ENCODE assay signal across 8 cellular contexts in the genomic region with DNA sequence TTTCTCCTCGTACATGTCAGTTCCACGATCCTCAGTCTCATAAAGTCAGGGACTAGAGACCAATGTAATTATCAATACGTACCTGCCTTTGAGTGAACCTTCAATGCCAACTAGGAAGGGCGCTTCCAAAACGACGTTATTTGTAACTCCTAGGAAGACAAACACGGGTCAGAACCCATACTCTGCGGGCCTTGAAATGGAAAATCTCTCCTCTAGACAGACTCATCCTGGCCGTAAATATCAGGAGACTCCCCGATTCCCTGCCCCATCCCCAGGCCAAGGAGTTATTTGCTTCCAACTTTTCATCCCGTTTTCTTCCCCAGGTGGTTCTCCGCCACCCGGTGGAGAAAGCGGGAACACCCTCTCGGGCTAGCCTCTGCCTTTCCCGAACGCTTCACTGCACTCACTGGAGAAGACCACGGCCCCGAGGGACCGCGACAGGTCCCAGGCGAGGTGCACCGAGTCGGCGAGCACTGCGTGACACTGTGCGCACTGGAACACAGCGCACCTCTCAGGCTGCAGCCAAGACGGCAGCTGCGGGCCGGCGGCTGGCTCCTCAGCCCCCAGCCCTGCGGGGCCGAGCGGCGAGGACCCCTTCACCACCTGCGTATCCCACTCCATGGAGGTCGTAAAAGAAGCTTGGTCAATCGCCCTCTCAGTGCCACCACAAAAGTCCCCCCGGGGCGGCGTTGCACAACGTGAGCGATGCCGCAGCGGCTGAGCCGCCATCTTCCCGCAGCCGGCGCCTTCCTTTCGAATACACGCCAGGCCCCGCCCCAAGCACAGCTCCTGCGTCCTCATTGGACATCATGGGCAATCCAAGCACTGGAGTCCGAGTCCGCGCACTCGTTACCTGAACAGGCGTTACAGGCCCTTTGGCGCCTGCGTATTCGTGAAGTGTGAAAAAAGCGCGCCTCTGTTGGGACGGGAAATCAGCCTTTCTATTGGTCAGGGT. TPM values are rescaled to one million over a fixed set of nuclear protein-coding genes. Genes with fewer than 3 reads are reported as not detected.
DNase-seq lines count a peak whose midpoint lies in the region; ATAC-seq and TF ChIP-seq lines count a peak whose summit lies in the region.

A gene (minus strand): TSS at position 759 of the 955 bp plus-strand sequence. CDS start 30 bp downstream, at position 729.

- ATAC-seq in GM19035 (IDR thresholded peaks at IDR 0.05; ENCODE audit: unreplicated experiment) (peak; percentile 90), HG03354 (IDR thresholded peaks at IDR 0.05; ENCODE audit: poor library complexity, severe bottlenecking, unreplicated experiment) (peak; percentile 87)
- peak; percentile 97 to 98 for ATAC-seq in activated CD4-positive, CD25-positive, alpha-beta regulatory T cell treated with anti-CD3 and anti-CD28 coated beads, Interleukin-2, amount 50 U/mL, for 24 hours

- DNase-seq in AML-193 (lab: John Stamatoyannopoulos, UW) (peak; percentile 99 to 100), NCI-H446 (lab: John Stamatoyannopoulos, UW) (peak; percentile 96 to 99), cerebellum (ENCODE audit: low spot score) (peak; percentile 99), kidney epithelial cell (ENCODE audit: low read depth) (peak; percentile 97)
- peak; percentile 92 to 93 for DNase-seq in stimulated activated CD4-positive, alpha-beta T cell treated with anti-CD3 and anti-CD28 coated beads, Interleukin-1b, Interleukin-23, amount 100 ng/mL, for 1 hour (ENCODE audit: low read depth in 2 of 2)

- H3K4me3 ChIP-seq in kidney epithelial cell (ENCODE audit: low read depth, low read length), result peak within 1 kb of the TSS; percentile 90

- TF ChIP-seq CTCF in kidney epithelial cell (IDR thresholded peaks at IDR 0.05; ENCODE audit: insufficient read depth, low read length, poor library complexity, severe bottlenecking), result peak; percentile 76

- no peaks in the 10 kb centered on the region for H3K27me3 ChIP-seq in kidney epithelial cell (ENCODE audit: control insufficient read depth, insufficient read depth, low read length)

- no peaks in the 10 kb centered on the region for H3K36me3 ChIP-seq in kidney epithelial cell (ENCODE audit: control insufficient read depth, insufficient read depth, low read length)

RNA-seq across cellular contexts. Expression of the gene that starts here (rescaled TPM):
- total RNA-seq in cerebellum (4.6 TPM), kidney epithelial cell (2.7 and 4.4 TPM in 2 replicates)

Comparison
In these comparisons a context has a peak if more than half of its experiments do, and no peak if none do; other contexts are left out.
1. Peak in every context shown above with its lines: DNase-seq, ATAC-seq and H3K4me3 ChIP-seq.